In the genomic region with DNA sequence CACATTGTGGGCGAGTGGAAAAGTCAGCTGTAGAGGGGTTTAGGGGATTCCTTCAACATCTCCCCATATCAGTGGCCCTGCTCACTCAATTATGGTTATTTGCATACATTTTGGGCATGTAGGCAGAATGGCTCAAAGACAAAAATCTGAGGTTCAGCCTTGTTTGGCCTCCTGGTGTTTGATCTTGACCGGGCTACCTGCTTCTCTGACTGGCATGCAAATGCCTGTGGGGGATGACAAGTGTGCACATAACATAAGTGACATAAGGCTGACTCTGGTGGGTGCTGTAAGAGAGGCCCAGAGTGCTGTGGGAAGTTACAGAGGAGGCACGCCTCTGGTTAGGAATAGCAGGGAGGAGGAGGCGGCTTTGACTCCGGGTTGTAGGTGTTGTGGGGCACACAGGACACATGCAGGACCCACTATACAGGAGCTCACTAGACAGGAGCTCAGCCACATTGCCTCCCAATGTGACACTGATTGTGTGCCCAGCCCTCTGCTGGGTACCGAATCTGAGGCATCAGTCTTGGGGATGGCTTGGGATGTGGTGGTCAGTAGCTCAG, we compare ENCODE assay signal across 16 cellular contexts. TPM values are rescaled to one million over a fixed set of nuclear protein-coding genes. Genes with fewer than 3 reads are reported as not detected.
DNase-seq lines count a peak whose midpoint lies in the region; ATAC-seq and TF ChIP-seq lines count a peak whose summit lies in the region.
"Had no signal": no experiment of that assay in that cellular context is flagged by ENCODE, and none has a peak within 500 bp of the region (broad histone marks: within the 10 kb centered on the region; RNA-seq: fewer than 3 reads in every experiment).

No MANE protein-coding gene starts in this region.

- ATAC-seq in T-helper 17 cell (no peak), GM21381 (IDR thresholded peaks at IDR 0.05; ENCODE audit: unreplicated experiment) (no peak)
- ATAC-seq in stimulated activated memory B cell treated with anti-CD40 and anti-IgM and Interleukin-4, amounts not matched to agents 10 μg/mL and 1 μg/mL and 100 μg/mL, for 72 hours = no peak
- no peak for ATAC-seq in CD8-positive, alpha-beta T cell

- peak overlapping the region; percentile 74; the same call in 1 of the 2 replicates for H3K4me2 ChIP-seq in KMS-11
- H3K4me2 ChIP-seq: BLaER1 had no signal

- H3K36me3 ChIP-seq in KMS-11 (ENCODE audit: insufficient read depth) = no peaks in the 10 kb centered on the region
- no peaks in the 10 kb centered on the region for H3K36me3 ChIP-seq in CD8-positive, alpha-beta T cell (ENCODE audit: insufficient read depth, low read length)

- peak overlapping the region; percentile 76; the same call in 1 of the 2 replicates for H3K27ac ChIP-seq in KMS-11
- no peak overlapping the region for H3K27ac ChIP-seq in CD8-positive, alpha-beta T cell (ENCODE audit: low read depth, low read length)
- H3K27ac ChIP-seq: 22Rv1, BLaER1 had no signal

- POLR2A ChIA-PET in CD8-positive, alpha-beta T cell (lab: Charles Lee) = interaction anchor here (0.6 to 2.2 kb wide), 5 partner anchors 27 to 648 kb away, joined by 3 to 8 read pairs (median 4); a partner anchor contains a TSS

- no peaks in the 10 kb centered on the region for H3K9me3 ChIP-seq in T-helper 17 cell (ENCODE audit: control insufficient read depth, low read length, poor library complexity, severe bottlenecking)
- H3K9me3 ChIP-seq in CD8-positive, alpha-beta T cell (ENCODE audit: low read length) = no peaks in the 10 kb centered on the region
- H3K9me3 ChIP-seq: BLaER1 had no signal

- H3K9ac ChIP-seq in KMS-11 = no peak overlapping the region
- H3K9ac ChIP-seq: BLaER1 had no signal

- H3K9me3 Mint-ChIP-seq in stimulated activated memory B cell treated with anti-CD40 and anti-IgM and Interleukin-4, amounts not matched to agents 10 μg/mL and 1 μg/mL and 100 μg/mL, for 72 hours = no peaks in the 10 kb centered on the region
- no peaks in the 10 kb centered on the region for H3K9me3 Mint-ChIP-seq in CD8-positive, alpha-beta T cell

- H3K4me1 ChIP-seq in KMS-11 (ENCODE audit: low read depth, poor library complexity, severe bottlenecking) = peaks cover 59% of the 10 kb centered on the region
- peaks cover 46% of the 10 kb centered on the region for H3K4me1 ChIP-seq in CD8-positive, alpha-beta T cell (ENCODE audit: insufficient read depth, low read length)

- no peaks in the 10 kb centered on the region for H3K27me3 Mint-ChIP-seq in T-helper 17 cell
- no peaks in the 10 kb centered on the region for H3K27me3 Mint-ChIP-seq in stimulated activated memory B cell treated with anti-CD40 and anti-IgM and Interleukin-4, amounts not matched to agents 10 μg/mL and 1 μg/mL and 100 μg/mL, for 72 hours
- no peaks in the 10 kb centered on the region for H3K27me3 Mint-ChIP-seq in CD8-positive, alpha-beta T cell (ENCODE audit: low read depth)

- no peaks in the 10 kb centered on the region for H4K20me1 ChIP-seq in KMS-11 (ENCODE audit: insufficient read depth)

- peak; percentile 52 for DNase-seq in activated CD8-positive, alpha-beta memory T cell treated with anti-CD3 and anti-CD28 coated beads, Interleukin-2, amount 50 U/mL, for 48 hours
- no peak for DNase-seq in activated CD8-positive, alpha-beta memory T cell treated with anti-CD3 and anti-CD28 coated beads for 24 hours
- no peak for DNase-seq in T-helper 17 cell
- no peak for DNase-seq in T-helper 2 cell
- DNase-seq in CD8-positive, alpha-beta T cell = no peak
- DNase-seq: COR-L47, NCI-H1092, NCI-H187 treated with DMSO at 0.1 percent for 48 hours, NCI-H774, SHP77 treated with DMSO at 0.1 percent for 48 hours had no signal

- no peak overlapping the region for H3K4me3 ChIP-seq in KMS-11 (IDR thresholded peaks at IDR 0.05; ENCODE audit: insufficient read depth, low read depth, low read length)
- H3K4me3 ChIP-seq in CD8-positive, alpha-beta T cell (ENCODE audit: low read depth, low read length) = no peak overlapping the region
- H3K4me3 ChIP-seq: BLaER1 had no signal

- intact Hi-C loops in CD8-positive, alpha-beta T cell (cut with DNase I, micrococcal nuclease) = no loop called here

- TF ChIP-seq CTCF in KMS-11 (conservative IDR thresholded peaks at IDR 0.05; ENCODE audit: low read depth, low read length) = no peak
- TF ChIP-seq CTCF in CD8-positive, alpha-beta T cell (IDR thresholded peaks at IDR 0.05) = no peak

- H3K4me1 Mint-ChIP-seq in T-helper 17 cell = peaks cover 68% of the 10 kb centered on the region
- H3K4me1 Mint-ChIP-seq in stimulated activated memory B cell treated with anti-CD40 and anti-IgM and Interleukin-4, amounts not matched to agents 10 μg/mL and 1 μg/mL and 100 μg/mL, for 72 hours = peaks cover 85% of the 10 kb centered on the region
- peaks cover 69% of the 10 kb centered on the region for H3K4me1 Mint-ChIP-seq in CD8-positive, alpha-beta T cell (ENCODE audit: low read depth)

- no peaks in the 10 kb centered on the region for H3K79me2 ChIP-seq in KMS-11 (ENCODE audit: insufficient read depth, low read depth)

- H3K27me3 ChIP-seq in KMS-11 (ENCODE audit: insufficient read depth, low read depth) = no peaks in the 10 kb centered on the region
- H3K27me3 ChIP-seq in CD8-positive, alpha-beta T cell (ENCODE audit: insufficient read depth, low read length) = no peaks in the 10 kb centered on the region
- H3K27me3 ChIP-seq: BLaER1 had no signal

- CTCF ChIA-PET in CD8-positive, alpha-beta T cell (lab: Charles Lee) = interaction anchor here (0.8 to 2.7 kb wide), 9 partner anchors 10 to 69 kb away, joined by 3 to 25 read pairs (median 6); no protein-coding TSS in a partner anchor

- H3K27ac Mint-ChIP-seq in T-helper 17 cell = peak overlapping the region; percentile 74
- peak overlapping the region; percentile 26 for H3K27ac Mint-ChIP-seq in stimulated activated memory B cell treated with anti-CD40 and anti-IgM and Interleukin-4, amounts not matched to agents 10 μg/mL and 1 μg/mL and 100 μg/mL, for 72 hours
- no peak overlapping the region for H3K27ac Mint-ChIP-seq in CD8-positive, alpha-beta T cell

- H3K4me3 Mint-ChIP-seq in T-helper 17 cell = no peak overlapping the region
- H3K4me3 Mint-ChIP-seq in stimulated activated memory B cell treated with anti-CD40 and anti-IgM and Interleukin-4, amounts not matched to agents 10 μg/mL and 1 μg/mL and 100 μg/mL, for 72 hours = no peak overlapping the region
- no peak overlapping the region for H3K4me3 Mint-ChIP-seq in CD8-positive, alpha-beta T cell

- H3K36me3 Mint-ChIP-seq in T-helper 17 cell (ENCODE audit: low read depth) = no peaks in the 10 kb centered on the region
- H3K36me3 Mint-ChIP-seq in stimulated activated memory B cell treated with anti-CD40 and anti-IgM and Interleukin-4, amounts not matched to agents 10 μg/mL and 1 μg/mL and 100 μg/mL, for 72 hours = no peaks in the 10 kb centered on the region
- H3K36me3 Mint-ChIP-seq in CD8-positive, alpha-beta T cell = no peaks in the 10 kb centered on the region

- H2AFZ ChIP-seq in KMS-11 (ENCODE audit: low read depth) = no peak overlapping the region

RNA-seq across cellular contexts. Expression of a gene that starts 29.4 kb away (rescaled TPM):
- not detected for total RNA-seq in T-helper 17 cell
- total RNA-seq in CD8-positive, alpha-beta T cell = not detected
- total RNA-seq: NCI-H460 had no signal

RNA-seq across cellular contexts. Expression of a gene that starts 31.1 kb away (rescaled TPM):
- under 1 TPM; 0.20 to 0.76 TPM for total RNA-seq in T-helper 17 cell
- 1 to 10 TPM in 1 of 2 experiments, under 1 TPM in 1; 0.78 to 1.0 TPM for total RNA-seq in CD8-positive, alpha-beta T cell
- total RNA-seq: NCI-H460 had no signal

RNA-seq across cellular contexts. Expression of a gene that starts 56.5 kb away (rescaled TPM):
- total RNA-seq in T-helper 17 cell = 100 to 1,000 TPM; 181 to 182 TPM
- 100 to 1,000 TPM; 218 to 225 TPM for total RNA-seq in CD8-positive, alpha-beta T cell
